ENCODE assay signal across 8 cellular contexts in the genomic region with DNA sequence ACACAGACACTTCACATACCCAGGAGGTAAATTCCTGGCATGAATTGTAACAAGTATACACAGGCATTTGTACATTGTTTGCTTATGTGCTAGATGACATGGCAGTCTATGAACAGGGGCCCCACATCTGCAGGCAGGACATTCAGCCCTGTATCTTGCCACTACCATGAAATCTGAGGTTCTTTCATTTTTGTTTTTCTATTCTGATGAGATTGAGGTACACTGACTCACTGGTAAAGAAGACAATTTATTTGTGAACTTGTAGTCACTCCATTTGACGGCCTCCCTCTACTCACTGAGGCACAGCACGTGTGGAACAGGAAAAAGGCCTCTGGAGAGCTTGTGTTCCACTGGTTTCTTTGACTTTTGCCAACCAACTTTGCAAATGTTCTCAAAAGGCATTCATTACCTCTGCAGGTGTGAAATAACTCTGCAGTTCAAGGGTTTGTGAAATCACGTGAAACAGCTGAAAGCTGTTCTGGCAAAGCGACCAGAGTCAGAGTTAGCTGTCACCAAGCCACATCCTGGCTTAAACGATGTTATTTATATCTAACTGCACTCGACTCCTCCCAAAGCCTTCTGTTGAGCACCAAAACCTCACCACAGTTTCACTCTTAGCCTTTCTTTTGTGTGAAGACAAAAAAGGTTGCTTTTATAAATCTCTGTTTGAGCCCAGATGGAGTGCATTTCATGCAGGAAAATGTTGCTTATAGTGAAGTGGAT.
DNase-seq lines count a peak whose midpoint lies in the region; ATAC-seq and TF ChIP-seq lines count a peak whose summit lies in the region.
"Had no signal": no experiment of that assay in that cellular context is flagged by ENCODE, and none has a peak within 500 bp of the region (broad histone marks: within the 10 kb centered on the region; RNA-seq: fewer than 3 reads in every experiment).

No MANE protein-coding gene starts in this region.

- TF ChIP-seq POLR2A in tibial nerve (IDR thresholded peaks at IDR 0.05): no peak

- peak; percentile 48 for DNase-seq in GM19240 (ENCODE audit: insufficient read length, low spot score)
- peak; percentile 52 for DNase-seq in T follicular helper cell (ENCODE audit: low read depth)
- DNase-seq in central memory CD4-positive, alpha-beta T cell: peak; percentile 84
- peak; percentile 60 for DNase-seq in stimulated activated CD4-positive, alpha-beta T cell treated with anti-CD3 and anti-CD28 coated beads, Interleukin-4, amount 100 ng/mL, for 24 hours
- DNase-seq in tibial nerve (ENCODE audit: low spot score in 2 of 2): no peak
- no peak for DNase-seq in head of caudate nucleus

- no peak for TF ChIP-seq CTCF in tibial nerve (IDR thresholded peaks at IDR 0.05)

- no peaks in the 10 kb centered on the region for H3K27me3 ChIP-seq in tibial nerve
- H3K27me3 ChIP-seq: neutrophil had no signal

- no peaks in the 10 kb centered on the region for H3K9me3 ChIP-seq in tibial nerve
- H3K9me3 ChIP-seq: neutrophil had no signal

- 49 to 52% methylated on average over 6 of the region's 6 CpGs for WGBS in tibial nerve, 2 donors

- ATAC-seq in HG03060 (IDR thresholded peaks at IDR 0.05; ENCODE audit: low read depth, unreplicated experiment): peak; percentile 96

- no peak for TF ChIP-seq EP300 in tibial nerve (IDR thresholded peaks at IDR 0.05)

- H3K4me3 ChIP-seq in tibial nerve: no peak overlapping the region

- H3K27ac ChIP-seq in tibial nerve: peak overlapping the region in 1 of 4 donors; percentile 35
- H3K27ac ChIP-seq: neutrophil had no signal

- intact Hi-C loops in head of caudate nucleus (cut with DNase I): no loop called here

- H3K36me3 ChIP-seq in tibial nerve: no peaks in the 10 kb centered on the region
- H3K36me3 ChIP-seq: neutrophil had no signal

- H3K4me1 ChIP-seq in tibial nerve: no peaks in the 10 kb centered on the region

Comparison
In these comparisons a context has a peak if more than half of its experiments do, and no peak if none do; other contexts are left out.
1. DNase-seq: peak in GM19240 (single experiment), T follicular helper cell (single experiment), central memory CD4-positive, alpha-beta T cell (single experiment) and stimulated activated CD4-positive, alpha-beta T cell treated with anti-CD3 and anti-CD28 coated beads, Interleukin-4, amount 100 ng/mL, for 24 hours (single experiment); none in tibial nerve (0 of 2) and head of caudate nucleus (0 of 42).